In genomic region chr10:62195675-62195926, GRCh38 we compare ENCODE assay signal across 22 cellular contexts.
"Had no signal": no experiment of that assay in that cellular context is flagged by ENCODE, and none has a peak within 500 bp of the region (broad histone marks: within the 10 kb centered on the region; RNA-seq: fewer than 3 reads in every experiment).

No MANE protein-coding gene starts in this region.

- H3K27ac ChIP-seq: cardiac muscle cell, lower lobe of right lung, sigmoid colon, tibial artery had no signal

- H3K36me3 ChIP-seq: cardiac muscle cell, lower lobe of right lung, sigmoid colon, tibial artery had no signal

- H3K27me3 Mint-ChIP-seq: activated CD4-positive, alpha-beta memory T cell treated with anti-CD3 and anti-CD28 coated beads for 36 hours had no signal

- H3K27me3 ChIP-seq: cardiac muscle cell, sigmoid colon, tibial artery had no signal

- DNase-seq: activated CD4-positive, alpha-beta memory T cell treated with anti-CD3 and anti-CD28 coated beads for 36 hours; activated CD4-positive, alpha-beta T cell treated with anti-CD3 and anti-CD28 coated beads for 4 hours; activated effector memory CD4-positive, alpha-beta T cell treated with anti-CD3 and anti-CD28 coated beads, Interleukin-2, amount 50 U/mL, for 16 hours; activated T-cell treated with anti-CD3 and anti-CD28 coated beads, Interleukin-2, amount 50 U/mL, for 4 hours; amygdala; foreskin fibroblast; glutamatergic neuron; hypothalamus; islet precursor cell; lower lobe of right lung; nucleus accumbens; posterior cingulate gyrus; sigmoid colon; stimulated activated CD4-positive, alpha-beta T cell treated with anti-CD3 and anti-CD28 coated beads, Interleukin-4, amount 100 ng/mL, for 24 hours; stimulated activated naive CD4-positive, alpha-beta T cell treated with Interleukin-2 at 50 U/mL for 16 hours; substantia nigra; SW 1271; tibial artery had no signal

- H3K9me3 Mint-ChIP-seq: activated CD4-positive, alpha-beta memory T cell treated with anti-CD3 and anti-CD28 coated beads for 36 hours; activated T-cell treated with anti-CD3 and anti-CD28 coated beads, Interleukin-2, amount 50 U/mL, for 4 hours; nephron had no signal

- H3K4me1 ChIP-seq: lower lobe of right lung, sigmoid colon, tibial artery had no signal

- H3K4me1 Mint-ChIP-seq: nephron had no signal

- H3K4me3 ChIP-seq: cardiac muscle cell, lower lobe of right lung, sigmoid colon, tibial artery had no signal

- H3K9me3 ChIP-seq: lower lobe of right lung, sigmoid colon, tibial artery had no signal

- FAIRE-seq: TTC549 had no signal

- ATAC-seq: activated naive CD4-positive, alpha-beta T cell treated with anti-CD3 and anti-CD28 coated beads, Interleukin-2, amount 50 U/mL, for 72 hours; activated T-cell treated with anti-CD3 and anti-CD28 coated beads, Interleukin-2, amount 50 U/mL, for 4 hours; lower lobe of right lung had no signal

- H3K4me3 Mint-ChIP-seq: activated CD4-positive, alpha-beta memory T cell treated with anti-CD3 and anti-CD28 coated beads for 36 hours; activated T-cell treated with anti-CD3 and anti-CD28 coated beads, Interleukin-2, amount 50 U/mL, for 4 hours had no signal
